ENCODE assay signal across 19 cellular contexts in genomic region chr1:53585565-53585964, GRCh38.
DNase-seq lines count a peak whose midpoint lies in the region; ATAC-seq and TF ChIP-seq lines count a peak whose summit lies in the region.
"Had no signal": no experiment of that assay in that cellular context is flagged by ENCODE, and none has a peak within 500 bp of the region (broad histone marks: within the 10 kb centered on the region; RNA-seq: fewer than 3 reads in every experiment).

No MANE protein-coding gene starts in this region.

- H3K27me3 ChIP-seq in CD4-positive, alpha-beta T cell (ENCODE audit: control insufficient read depth, insufficient read depth, low read length): no peaks in the 10 kb centered on the region
- H3K27me3 ChIP-seq in hepatocyte (no peaks in the 10 kb centered on the region), sigmoid colon (no peaks in the 10 kb centered on the region)
- H3K27me3 ChIP-seq: body of pancreas, gastroesophageal sphincter, ovary had no signal

- H2AFZ ChIP-seq in hepatocyte: no peak overlapping the region

- no peak for TF ChIP-seq EP300 in sigmoid colon (IDR thresholded peaks at IDR 0.05)

- TF ChIP-seq CTCF in CD4-positive, alpha-beta T cell (IDR thresholded peaks at IDR 0.05): no peak
- TF ChIP-seq CTCF in hepatocyte (IDR thresholded peaks at IDR 0.05; ENCODE audit: poor library complexity): no peak
- TF ChIP-seq CTCF in sigmoid colon (IDR thresholded peaks at IDR 0.05): no peak
- TF ChIP-seq CTCF in GM13976 (IDR thresholded peaks at IDR 0.05; ENCODE audit: borderline replicate concordance, control extremely low read depth, extremely low read depth, insufficient read depth, missing control alignments): no peak

- H3K27ac ChIP-seq in CD4-positive, alpha-beta T cell (ENCODE audit: low read depth, low read length): no peak overlapping the region
- peak overlapping the region; percentile 29 for H3K27ac ChIP-seq in KOPT-K1 (ENCODE audit: low read depth, low read length, poor library complexity, severe bottlenecking)
- H3K27ac ChIP-seq in hepatocyte: peak overlapping the region; percentile 13
- H3K27ac ChIP-seq in sigmoid colon: no peak overlapping the region
- H3K27ac ChIP-seq: body of pancreas, gastroesophageal sphincter, ovary, RWPE1 had no signal

- no peaks in the 10 kb centered on the region for H3K9me3 ChIP-seq in CD4-positive, alpha-beta T cell (ENCODE audit: control insufficient read depth, low read length)
- no peaks in the 10 kb centered on the region for H3K9me3 ChIP-seq in KOPT-K1 (ENCODE audit: insufficient read depth, low read length, poor library complexity, severe bottlenecking)
- H3K9me3 ChIP-seq in hepatocyte (ENCODE audit: low read depth): no peaks in the 10 kb centered on the region
- H3K9me3 ChIP-seq in sigmoid colon: no peaks in the 10 kb centered on the region
- H3K9me3 ChIP-seq: body of pancreas, gastroesophageal sphincter, HAP-1, ovary had no signal

- H3K4me1 ChIP-seq in hepatocyte (ENCODE audit: insufficient read depth) (peaks cover 20% of the 10 kb centered on the region), sigmoid colon (peaks cover 0 to 6% (median 0%) of the 10 kb centered on the region in 4 donors)
- H3K4me1 ChIP-seq: gastroesophageal sphincter had no signal

- no peak overlapping the region for H3K4me2 ChIP-seq in hepatocyte

- H4K20me1 ChIP-seq in hepatocyte (ENCODE audit: insufficient read depth, poor library complexity, severe bottlenecking): no peaks in the 10 kb centered on the region

- ATAC-seq in CD4-positive, alpha-beta T cell (ENCODE audit: poor library complexity): no peak
- no peak for ATAC-seq in GM18505 (IDR thresholded peaks at IDR 0.05; ENCODE audit: unreplicated experiment)
- ATAC-seq: body of pancreas, gastroesophageal sphincter, right cardiac atrium had no signal

- DNase-seq in CD4-positive, alpha-beta T cell: peak in 1 of 10 experiments; percentile 23
- DNase-seq in hepatocyte (ENCODE audit: low spot score) (no peak), sigmoid colon (peak; percentile 43), GM13976 (ENCODE audit: low spot score) (no peak), SKM-1 (lab: John Stamatoyannopoulos, UW; ENCODE audit: unreplicated experiment) (no peak)
- DNase-seq: DMS 273 treated with DMSO at 0.1 percent for 48 hours, kidney glomerular epithelial cell, naive B cell, NCI-H526, ovary, T-helper 9 cell had no signal

- no peak for TF ChIP-seq POLR2A in sigmoid colon (IDR thresholded peaks at IDR 0.05)
- TF ChIP-seq POLR2A in GM18505 (IDR thresholded peaks at IDR 0.05; ENCODE audit: borderline replicate concordance, extremely low read depth, insufficient read depth, insufficient read length): no peak

- no peaks in the 10 kb centered on the region for H3K27me3 Mint-ChIP-seq in CD4-positive, alpha-beta T cell
- H3K27me3 Mint-ChIP-seq: CD4-positive, CD25-positive, alpha-beta regulatory T cell had no signal

- in situ Hi-C loops in GM13976 (cut with MboI; ENCODE audit: low sequenced_read_pairs, unreplicated experiment): no loop called here

- H3K79me2 ChIP-seq in hepatocyte: no peaks in the 10 kb centered on the region

- H3K36me3 Mint-ChIP-seq in CD4-positive, alpha-beta T cell (ENCODE audit: low read depth): no peaks in the 10 kb centered on the region
- H3K36me3 Mint-ChIP-seq: CD4-positive, CD25-positive, alpha-beta regulatory T cell; naive B cell had no signal

- WGBS in hepatocyte (ENCODE audit: low lambda C conversion rate, missing lambda C conversion rate): 93% methylated on average over 1 of the region's 1 CpG
- WGBS in sigmoid colon, 2 donors: 72 to 83% methylated on average over 1 of the region's 1 CpG

- no peaks in the 10 kb centered on the region for H3K9me3 Mint-ChIP-seq in CD4-positive, alpha-beta T cell
- H3K9me3 Mint-ChIP-seq: naive B cell had no signal

- no peak overlapping the region for H3K4me3 Mint-ChIP-seq in CD4-positive, alpha-beta T cell
- H3K4me3 Mint-ChIP-seq: naive B cell had no signal

- CTCF ChIA-PET in CD4-positive, alpha-beta T cell (lab: Charles Lee): no interaction called here

- POLR2A ChIA-PET in CD4-positive, alpha-beta T cell (lab: Charles Lee): no interaction called here

- H3K27ac Mint-ChIP-seq in CD4-positive, alpha-beta T cell: peak overlapping the region; percentile 61
- H3K27ac Mint-ChIP-seq: naive B cell had no signal

- intact Hi-C loops in CD4-positive, alpha-beta T cell (cut with DNase I, micrococcal nuclease): no loop called here
- intact Hi-C loops in sigmoid colon (cut with DNase I): no loop called here

- H3K36me3 ChIP-seq in KOPT-K1 (ENCODE audit: insufficient read depth, low read length): no peaks in the 10 kb centered on the region
- H3K36me3 ChIP-seq in hepatocyte (replicated peaks; ENCODE audit: insufficient read depth, low read depth): no peaks in the 10 kb centered on the region
- H3K36me3 ChIP-seq in sigmoid colon: no peaks in the 10 kb centered on the region
- H3K36me3 ChIP-seq: gastroesophageal sphincter, HAP-1, ovary had no signal

- H3K9me2 ChIP-seq in hepatocyte (replicated peaks; ENCODE audit: insufficient read depth): no peaks in the 10 kb centered on the region

- peaks cover 15% of the 10 kb centered on the region for H3K4me1 Mint-ChIP-seq in CD4-positive, alpha-beta T cell (ENCODE audit: low read depth)
- H3K4me1 Mint-ChIP-seq: naive B cell had no signal

- no peak overlapping the region for H3K4me3 ChIP-seq in hepatocyte
- H3K4me3 ChIP-seq in sigmoid colon: no peak overlapping the region
- H3K4me3 ChIP-seq: body of pancreas, gastroesophageal sphincter, HAP-1, ovary had no signal

Comparison
In these comparisons a context has a peak if more than half of its experiments do, and no peak if none do; other contexts are left out.
1. H3K27ac ChIP-seq: peak in KOPT-K1 (single experiment) and hepatocyte (single experiment); none in CD4-positive, alpha-beta T cell (single experiment) and sigmoid colon (0 of 4).